In the genomic region with DNA sequence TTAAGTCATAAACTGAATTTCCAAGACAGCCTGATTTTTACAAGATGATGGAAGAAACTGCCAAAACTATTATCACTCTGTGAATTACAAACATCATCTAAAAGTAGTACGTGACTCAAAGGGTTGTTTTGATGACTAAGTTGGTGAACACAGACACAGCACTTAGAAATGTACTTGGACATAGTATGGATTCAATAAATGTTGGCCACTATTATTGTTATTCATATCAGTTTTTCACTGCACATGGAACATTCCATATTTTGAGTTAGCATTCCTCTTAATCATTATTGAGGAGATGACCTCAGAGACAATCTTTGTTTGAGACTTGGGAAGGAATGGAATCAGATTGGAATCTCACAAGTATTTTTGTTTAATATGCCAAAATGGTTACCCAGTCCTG, we compare ENCODE assay signal across 21 cellular contexts.
DNase-seq lines count a peak whose midpoint lies in the region; TF ChIP-seq lines count a peak whose summit lies in the region.
"Had no signal": no experiment of that assay in that cellular context is flagged by ENCODE, and none has a peak within 500 bp of the region (broad histone marks: within the 10 kb centered on the region; RNA-seq: fewer than 3 reads in every experiment).

No MANE protein-coding gene starts in this region.

- intact Hi-C loops in head of caudate nucleus (cut with DNase I), result no loop called here

- DNase-seq in HT1080 (ENCODE audit: low read depth) (peak; percentile 15), amniotic stem cell (lab: John Stamatoyannopoulos, UW) (peak; percentile 9), fibroblast of the aortic adventitia (ENCODE audit: low read depth) (peak; percentile 77), superior temporal gyrus (ENCODE audit: extremely low spot score) (peak; percentile 35), SW 1271 (lab: John Stamatoyannopoulos, UW) (no peak), head of caudate nucleus (no peak)
- DNase-seq in activated T-cell treated with anti-CD3 and anti-CD28 coated beads, Interleukin-2, amount 50 U/mL, for 48 hours, result no peak
- DNase-seq: activated B cell treated with CpG ODN at 0.5 μM for 24 hours; activated CD4-positive, alpha-beta T cell treated with anti-CD3 and anti-CD28 coated beads, Interleukin-2, amount 10 ng/mL, durations not matched to agents 7 days and 5 days; activated gamma-delta T cell treated with Interleukin-2 at 50 U/mL for 16 hours; activated naive CD8-positive, alpha-beta T cell treated with anti-CD3 and anti-CD28 coated beads, Interleukin-2, amount 10 ng/mL, durations not matched to agents 7 days and 5 days; activated T-cell treated with anti-CD3 and anti-CD28 coated beads, Interleukin-2, amount 50 U/mL, for 4 hours; C1 segment of cervical spinal cord; esophagus squamous epithelium; NCI-H146; NCI-H446; NCI-H774; Peyer's patch; right lobe of liver; stimulated activated CD4-positive, alpha-beta T cell treated with anti-CD3 and anti-CD28 coated beads, Interleukin-4, amount 100 ng/mL, for 24 hours had no signal

- H3K4me3 ChIP-seq in fibroblast of the aortic adventitia (ENCODE audit: low read depth, low read length), result no peak overlapping the region
- H3K4me3 ChIP-seq: esophagus squamous epithelium, Peyer's patch, prostate gland, right lobe of liver had no signal

- no peak for TF ChIP-seq CTCF in fibroblast of the aortic adventitia (IDR thresholded peaks at IDR 0.05; ENCODE audit: insufficient read depth, low read length)

Comparison
In these comparisons a context has a peak if more than half of its experiments do, and no peak if none do; other contexts are left out.
1. DNase-seq: peak in HT1080 (single experiment), amniotic stem cell (single experiment), fibroblast of the aortic adventitia (single experiment) and superior temporal gyrus (single experiment); none in SW 1271 (0 of 2), head of caudate nucleus (0 of 42) and activated T-cell treated with anti-CD3 and anti-CD28 coated beads, Interleukin-2, amount 50 U/mL, for 48 hours (0 of 2).